ENCODE assay signal across 11 cellular contexts in the genomic region with DNA sequence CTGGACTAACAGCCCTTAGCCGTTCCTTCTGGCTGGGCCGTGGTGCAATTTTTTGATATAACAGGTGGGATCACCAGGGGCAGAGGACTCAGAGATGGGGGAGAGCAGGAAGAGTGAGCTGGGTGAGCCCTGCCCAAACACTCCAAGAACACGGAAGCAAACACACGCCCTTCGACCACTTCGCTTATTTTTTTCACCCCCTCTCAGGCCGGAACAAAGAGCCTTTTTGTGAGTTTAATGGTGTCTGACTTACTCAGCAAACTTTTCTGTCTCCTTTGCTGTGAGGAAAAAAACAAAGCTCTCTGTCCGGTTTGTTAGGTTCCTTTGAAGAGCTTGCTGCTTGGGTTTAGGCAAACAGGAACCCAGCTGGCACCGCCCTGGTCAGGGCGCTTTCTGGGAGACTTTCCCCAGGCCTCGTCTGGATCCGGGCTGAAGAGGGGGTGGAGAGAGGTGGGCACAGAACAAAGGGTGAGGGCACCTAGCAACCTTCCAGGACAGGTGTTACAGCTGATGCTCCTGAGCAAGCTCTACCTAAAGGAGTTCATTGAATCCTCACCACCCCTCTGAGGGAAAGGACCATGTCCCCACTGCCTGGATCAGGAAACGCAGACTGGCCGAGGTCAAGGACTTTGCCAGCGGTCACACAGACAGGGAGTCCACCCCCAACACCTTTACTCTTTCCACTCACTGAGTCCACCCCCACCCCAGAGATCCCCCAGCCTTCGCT. TPM values are rescaled to one million over a fixed set of nuclear protein-coding genes. Genes with fewer than 3 reads are reported as not detected.
DNase-seq lines count a peak whose midpoint lies in the region; ATAC-seq lines count a peak whose summit lies in the region.
"Had no signal": no experiment of that assay in that cellular context is flagged by ENCODE, and none has a peak within 500 bp of the region (broad histone marks: within the 10 kb centered on the region; RNA-seq: fewer than 3 reads in every experiment).

No MANE protein-coding gene starts in this region.

- no peak for ATAC-seq in HG03196 (IDR thresholded peaks at IDR 0.05; ENCODE audit: unreplicated experiment)
- ATAC-seq in GM21786 (IDR thresholded peaks at IDR 0.05; ENCODE audit: unreplicated experiment) = no peak

- H3K27ac Mint-ChIP-seq in immature natural killer cell = no peak overlapping the region
- H3K27ac Mint-ChIP-seq: CD4-positive, CD25-positive, alpha-beta regulatory T cell; dendritic cell treated with granulocyte-macrophage colony-stimulating factor and Interleukin-4, amounts not matched to agents 40 ng/mL and 50 ng/mL, for 4 days had no signal

- no peaks in the 10 kb centered on the region for H3K36me3 Mint-ChIP-seq in immature natural killer cell
- H3K36me3 Mint-ChIP-seq: CD4-positive, CD25-positive, alpha-beta regulatory T cell had no signal

- peak overlapping the region; percentile 70 for H2AFZ ChIP-seq in mesenchymal stem cell (ENCODE audit: low read depth, low read length)

- no peaks in the 10 kb centered on the region for H3K27me3 ChIP-seq in mesenchymal stem cell (ENCODE audit: control insufficient read depth in 1 of 2, insufficient read depth in 1 of 2, low read length in 2 of 2)

- peak overlapping the region; percentile 87 for H2AK5ac ChIP-seq in mesenchymal stem cell (ENCODE audit: low read length, severe bottlenecking)

- peak overlapping the region; percentile 78 to 96 for H2BK12ac ChIP-seq in mesenchymal stem cell (ENCODE audit: low read length in 2 of 2)

- peak overlapping the region in 1 of 2 experiments; percentile 67 for H3K4me3 ChIP-seq in mesenchymal stem cell (ENCODE audit: insufficient read depth in 1 of 2, low read depth in 1 of 2, low read length in 2 of 2)
- H3K4me3 ChIP-seq: SK-N-MC had no signal

- H3K23ac ChIP-seq in mesenchymal stem cell (ENCODE audit: low read length in 2 of 2) = peak overlapping the region in 1 of 2 experiments; percentile 5

- peak overlapping the region; percentile 82 for H2BK5ac ChIP-seq in mesenchymal stem cell (ENCODE audit: low read depth, low read length, poor library complexity, severe bottlenecking)

- peak overlapping the region; percentile 23 for H3K4me2 ChIP-seq in mesenchymal stem cell (ENCODE audit: low read length, poor library complexity, severe bottlenecking)

- peak overlapping the region; percentile 82 for H3K9ac ChIP-seq in mesenchymal stem cell (ENCODE audit: low read length)

- H3K79me1 ChIP-seq in mesenchymal stem cell (replicated peaks; ENCODE audit: low read length, poor library complexity, severe bottlenecking) = no peaks in the 10 kb centered on the region

- H2BK120ac ChIP-seq in mesenchymal stem cell (ENCODE audit: low read depth, low read length) = peak overlapping the region; percentile 56

- H3K27ac ChIP-seq in caudate nucleus (ENCODE audit: low read depth, low read length) (peak overlapping the region; percentile 53), mesenchymal stem cell (ENCODE audit: low read length, poor library complexity, severe bottlenecking) (peak overlapping the region; percentile 81)
- H3K27ac ChIP-seq: SK-N-MC had no signal

- H3K9me3 Mint-ChIP-seq in immature natural killer cell = peaks cover 0 to 3% (median 0%) of the 10 kb centered on the region in 6 donors
- H3K9me3 Mint-ChIP-seq: dendritic cell treated with granulocyte-macrophage colony-stimulating factor and Interleukin-4, amounts not matched to agents 40 ng/mL and 50 ng/mL, for 4 days had no signal

- peaks cover 17 to 18% of the 10 kb centered on the region in 2 donors for H3K4me1 Mint-ChIP-seq in immature natural killer cell

- peaks cover 1 to 11% (median 6%) of the 10 kb centered on the region in 3 donors for H3K27me3 Mint-ChIP-seq in immature natural killer cell (ENCODE audit: low read depth in 3 of 3)

- H3K4me3 Mint-ChIP-seq in immature natural killer cell = no peak overlapping the region
- H3K4me3 Mint-ChIP-seq: CD4-positive, CD25-positive, alpha-beta regulatory T cell; dendritic cell treated with granulocyte-macrophage colony-stimulating factor and Interleukin-4, amounts not matched to agents 40 ng/mL and 50 ng/mL, for 4 days had no signal

- peak overlapping the region; percentile 94 for H2BK15ac ChIP-seq in mesenchymal stem cell (ENCODE audit: low read depth, poor library complexity, severe bottlenecking)

- H3K4me1 ChIP-seq in mesenchymal stem cell (ENCODE audit: control insufficient read depth, insufficient read depth, low read depth, low read length) = peaks cover 66% of the 10 kb centered on the region

- peak overlapping the region; percentile 97 for H4K8ac ChIP-seq in mesenchymal stem cell (ENCODE audit: low read length)

- H3K36me3 ChIP-seq in mesenchymal stem cell (ENCODE audit: control insufficient read depth in 1 of 2, insufficient read depth in 2 of 2, low read depth in 1 of 2, low read length in 2 of 2) = no peaks in the 10 kb centered on the region

- WGBS in mesenchymal stem cell = 45% methylated on average over 16 of the region's 16 CpGs

- peaks cover 11% of the 10 kb centered on the region for H3K9me3 ChIP-seq in mesenchymal stem cell (ENCODE audit: control insufficient read depth, low read length)

- peak overlapping the region; percentile 63 to 91 for H3K4ac ChIP-seq in mesenchymal stem cell (ENCODE audit: low read depth in 1 of 2, low read length in 2 of 2)

- peak overlapping the region; percentile 65 for H4K91ac ChIP-seq in mesenchymal stem cell (ENCODE audit: low read length)

- peak overlapping the region; percentile 91 to 92 for H3K18ac ChIP-seq in mesenchymal stem cell (ENCODE audit: low read depth in 1 of 2, low read length in 2 of 2)

- H3K14ac ChIP-seq in mesenchymal stem cell (ENCODE audit: low read length in 2 of 2) = peak overlapping the region in 1 of 2 experiments; percentile 6

- peak; percentile 47 for DNase-seq in activated effector memory CD4-positive, alpha-beta T cell treated with anti-CD3 and anti-CD28 coated beads, Interleukin-2, amount 50 U/mL, for 16 hours
- no peak for DNase-seq in activated effector memory CD4-positive, alpha-beta T cell treated with Interleukin-2 at 50 U/mL for 16 hours
- DNase-seq in caudate nucleus (lab: John Stamatoyannopoulos, UW) (peak in 1 of 61 donors; percentile 2), mesenchymal stem cell (peak; percentile 34), immature natural killer cell (no peak), NCI-H187 treated with DMSO at 0.1 percent for 48 hours (lab: John Stamatoyannopoulos, UW) (no peak)

RNA-seq across cellular contexts. Expression of gene CALML3, which starts 23.3 kb away (rescaled TPM):
- polyA plus RNA-seq in mesenchymal stem cell (2013, experiment 1 of 2) = not detected
- not detected for polyA plus RNA-seq in mesenchymal stem cell (2013, experiment 2 of 2)
- polyA plus RNA-seq in immature natural killer cell = not detected
- polyA plus RNA-seq: CD4-positive, CD25-positive, alpha-beta regulatory T cell had no signal

RNA-seq across cellular contexts. Expression of gene CALML5, which starts 48.7 kb away (rescaled TPM):
- not detected for polyA plus RNA-seq in mesenchymal stem cell (2013, experiment 1 of 2)
- polyA plus RNA-seq in mesenchymal stem cell (2013, experiment 2 of 2) = not detected
- polyA plus RNA-seq in immature natural killer cell = not detected
- polyA plus RNA-seq: CD4-positive, CD25-positive, alpha-beta regulatory T cell had no signal

Comparison
In these comparisons a context has a peak if more than half of its experiments do, and no peak if none do; other contexts are left out.
1. DNase-seq: peak in activated effector memory CD4-positive, alpha-beta T cell treated with anti-CD3 and anti-CD28 coated beads, Interleukin-2, amount 50 U/mL, for 16 hours (single experiment) and mesenchymal stem cell (single experiment); none in activated effector memory CD4-positive, alpha-beta T cell treated with Interleukin-2 at 50 U/mL for 16 hours (single experiment), immature natural killer cell (0 of 3) and NCI-H187 treated with DMSO at 0.1 percent for 48 hours (single experiment).